ENCODE assay signal across 8 cellular contexts in the genomic region with DNA sequence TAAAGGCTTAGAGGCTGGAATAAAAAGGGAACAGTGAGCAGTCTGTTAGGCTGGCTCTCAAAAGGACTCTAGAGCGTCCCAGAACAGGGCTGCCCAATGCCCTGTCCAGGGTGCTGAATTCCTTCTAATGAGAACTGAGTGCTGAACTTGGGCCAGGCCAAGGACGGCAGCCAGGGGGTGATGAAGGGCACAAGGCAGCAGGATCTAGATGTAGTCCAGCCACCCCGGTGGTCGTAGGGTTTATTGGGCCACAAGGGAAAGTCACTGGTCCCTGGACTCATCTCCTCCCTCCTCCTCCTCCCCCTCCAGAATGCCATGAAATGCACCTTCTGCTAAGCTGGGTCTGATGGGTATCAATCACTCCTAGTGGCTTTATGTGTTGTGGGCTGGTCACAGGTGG.
DNase-seq lines count a peak whose midpoint lies in the region.

No MANE protein-coding gene starts in this region.

- DNase-seq in NCI-H82 (lab: John Stamatoyannopoulos, UW) = peak; percentile 15
- DNase-seq in NCI-H82 treated with DMSO at 0.1 percent for 48 hours (lab: John Stamatoyannopoulos, UW; ENCODE audit: unreplicated experiment) = no peak
- DNase-seq in RPMI8226 = peak; percentile 88
- DNase-seq in anterior cingulate cortex (lab: John Stamatoyannopoulos, UW) = peak in 34 of 58 donors; percentile 8 to 65 (median 28)
- DNase-seq in iPS DF 19.7 (ENCODE audit: low read depth, low spot score) = peak; percentile 61
- peak; percentile 41 to 46 for DNase-seq in stimulated activated CD4-positive, alpha-beta T cell treated with anti-CD3 and anti-CD28 coated beads, Interleukin-2, amount 100 ng/mL, for 24 hours
- no peak for DNase-seq in NCI-H2081 (lab: John Stamatoyannopoulos, UW)
- no peak for DNase-seq in NCI-H2107 (lab: John Stamatoyannopoulos, UW)

Comparison
In these comparisons a context has a peak if more than half of its experiments do, and no peak if none do; other contexts are left out.
1. DNase-seq: peak in NCI-H82 (single experiment), RPMI8226 (single experiment), anterior cingulate cortex (34 of 58), iPS DF 19.7 (single experiment) and stimulated activated CD4-positive, alpha-beta T cell treated with anti-CD3 and anti-CD28 coated beads, Interleukin-2, amount 100 ng/mL, for 24 hours (2 of 2); none in NCI-H82 treated with DMSO at 0.1 percent for 48 hours (single experiment), NCI-H2081 (0 of 2) and NCI-H2107 (single experiment).